ENCODE assay signal across 6 cellular contexts in the genomic region with DNA sequence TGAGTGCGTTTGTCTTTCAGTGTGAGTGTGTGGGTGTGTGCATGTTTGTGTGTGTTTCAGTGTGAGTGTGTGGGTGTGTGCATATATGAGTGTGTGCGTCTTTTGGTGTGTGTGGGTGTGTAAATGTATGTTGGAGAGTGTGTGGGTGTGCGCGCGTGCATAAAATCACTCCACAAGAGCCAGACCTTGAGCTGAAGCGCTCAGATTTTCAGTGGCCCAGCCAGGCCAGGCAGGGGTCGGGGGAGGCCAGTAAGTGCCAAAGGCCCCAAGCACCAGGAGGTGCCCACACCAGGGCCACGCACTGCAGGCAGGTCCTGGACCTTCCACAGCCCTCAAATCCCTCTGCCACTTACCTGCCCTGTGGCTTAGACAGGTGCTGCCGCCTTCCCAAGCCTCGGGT.
"Had no signal": no experiment of that assay in that cellular context is flagged by ENCODE, and none has a peak within 500 bp of the region (broad histone marks: within the 10 kb centered on the region; RNA-seq: fewer than 3 reads in every experiment).

No MANE protein-coding gene starts in this region.

- H3K4me1 ChIP-seq: HAP-1 had no signal

- H3K27ac ChIP-seq: HL-60 had no signal

- H3K9me3 ChIP-seq: HAP-1 had no signal

- ATAC-seq: GM23338, HCT116, HepG2 had no signal

- DNase-seq: KBM-7 had no signal

- H3K4me3 ChIP-seq: GM23338, HAP-1 had no signal

- H3K4me2 ChIP-seq: GM23338 had no signal

- H3K36me3 ChIP-seq: HAP-1 had no signal
